ENCODE assay signal across 1 cellular context in the genomic region with DNA sequence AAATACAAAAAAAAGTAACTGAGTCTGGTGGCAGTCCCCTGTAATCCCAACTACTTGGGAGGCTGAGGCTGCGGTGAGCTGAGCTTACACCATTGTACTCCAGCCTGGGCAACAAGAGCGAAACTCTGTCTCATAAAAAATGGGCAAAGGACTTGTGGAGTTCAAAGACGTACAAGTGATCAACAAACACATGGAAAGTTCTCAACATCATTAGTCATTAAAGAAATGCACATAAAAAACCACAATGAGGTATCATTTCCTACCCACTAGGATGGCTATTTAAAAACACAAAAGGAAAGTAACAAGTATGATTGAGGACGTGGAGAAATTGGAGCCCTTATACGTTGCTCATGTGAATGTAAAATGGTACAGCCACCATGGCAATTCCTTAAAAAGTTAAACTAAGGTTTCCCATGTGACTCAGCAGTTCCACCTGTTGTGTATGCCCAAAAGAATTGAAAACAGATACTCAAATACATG.
TF ChIP-seq lines count a peak whose summit lies in the region.

No MANE protein-coding gene starts in this region.

TF ChIP-seq in GM23338, 12 proteins besides CTCF, POLR2A, EP300 and RAD21 (continued from another document):
- TF ChIP-seq, protein P1, sequence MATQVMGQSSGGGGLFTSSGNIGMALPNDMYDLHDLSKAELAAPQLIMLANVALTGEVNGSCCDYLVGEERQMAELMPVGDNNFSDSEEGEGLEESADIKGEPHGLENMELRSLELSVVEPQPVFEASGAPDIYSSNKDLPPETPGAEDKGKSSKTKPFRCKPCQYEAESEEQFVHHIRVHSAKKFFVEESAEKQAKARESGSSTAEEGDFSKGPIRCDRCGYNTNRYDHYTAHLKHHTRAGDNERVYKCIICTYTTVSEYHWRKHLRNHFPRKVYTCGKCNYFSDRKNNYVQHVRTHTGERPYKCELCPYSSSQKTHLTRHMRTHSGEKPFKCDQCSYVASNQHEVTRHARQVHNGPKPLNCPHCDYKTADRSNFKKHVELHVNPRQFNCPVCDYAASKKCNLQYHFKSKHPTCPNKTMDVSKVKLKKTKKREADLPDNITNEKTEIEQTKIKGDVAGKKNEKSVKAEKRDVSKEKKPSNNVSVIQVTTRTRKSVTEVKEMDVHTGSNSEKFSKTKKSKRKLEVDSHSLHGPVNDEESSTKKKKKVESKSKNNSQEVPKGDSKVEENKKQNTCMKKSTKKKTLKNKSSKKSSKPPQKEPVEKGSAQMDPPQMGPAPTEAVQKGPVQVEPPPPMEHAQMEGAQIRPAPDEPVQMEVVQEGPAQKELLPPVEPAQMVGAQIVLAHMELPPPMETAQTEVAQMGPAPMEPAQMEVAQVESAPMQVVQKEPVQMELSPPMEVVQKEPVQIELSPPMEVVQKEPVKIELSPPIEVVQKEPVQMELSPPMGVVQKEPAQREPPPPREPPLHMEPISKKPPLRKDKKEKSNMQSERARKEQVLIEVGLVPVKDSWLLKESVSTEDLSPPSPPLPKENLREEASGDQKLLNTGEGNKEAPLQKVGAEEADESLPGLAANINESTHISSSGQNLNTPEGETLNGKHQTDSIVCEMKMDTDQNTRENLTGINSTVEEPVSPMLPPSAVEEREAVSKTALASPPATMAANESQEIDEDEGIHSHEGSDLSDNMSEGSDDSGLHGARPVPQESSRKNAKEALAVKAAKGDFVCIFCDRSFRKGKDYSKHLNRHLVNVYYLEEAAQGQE (IDR thresholded peaks at IDR 0.05; ENCODE audit: unreplicated experiment) = no peak
- TF ChIP-seq ZNF331 (CRISPR knock-in tag; IDR thresholded peaks at IDR 0.05; ENCODE audit: low read depth) = no peak
- no peak for TF ChIP-seq CREB1 (CRISPR knock-in tag; IDR thresholded peaks at IDR 0.05; ENCODE audit: low read depth)
- no peak for TF ChIP-seq JUNB (IDR thresholded peaks at IDR 0.05; ENCODE audit: unreplicated experiment)
- no peak for TF ChIP-seq NANOG (IDR thresholded peaks at IDR 0.05; ENCODE audit: borderline replicate concordance)
- no peak for TF ChIP-seq EZH2phosphoT487 (IDR thresholded peaks at IDR 0.05; ENCODE audit: unreplicated experiment)
- TF ChIP-seq ZNF462 (CRISPR knock-in tag; IDR thresholded peaks at IDR 0.05) = no peak
- no peak for TF ChIP-seq STAT1 (IDR thresholded peaks at IDR 0.05; ENCODE audit: unreplicated experiment)
- no peak for TF ChIP-seq POLR2AphosphoS5 (IDR thresholded peaks at IDR 0.05; ENCODE audit: low read depth)
- no peak for TF ChIP-seq ZNF114 (CRISPR knock-in tag; IDR thresholded peaks at IDR 0.05)
